Comparison of ENCODE assay signal across 8 cellular contexts in genomic region chr7:101138149-101138870, GRCh38. TPM values are rescaled to one million over a fixed set of nuclear protein-coding genes. Genes with fewer than 3 reads are reported as not detected.
DNase-seq lines count a peak whose midpoint lies in the region; ATAC-seq and TF ChIP-seq lines count a peak whose summit lies in the region.

No MANE protein-coding gene starts in this region.

- TF ChIP-seq CTCF in chondrocyte (IDR thresholded peaks at IDR 0.05) (peak; percentile 93), lower leg skin (IDR thresholded peaks at IDR 0.05) (peak in 1 of 3 donors; percentile 89)

- peaks cover 40% of the 10 kb centered on the region for H3K36me3 Mint-ChIP-seq in chondrocyte (ENCODE audit: low read depth)

- DNase-seq in GDM1 (lab: John Stamatoyannopoulos, UW) (peak; percentile 78), NCI-H2171 (lab: John Stamatoyannopoulos, UW) (peak; percentile 14), chondrocyte (ENCODE audit: low spot score) (no peak), lower leg skin (ENCODE audit: low spot score in 2 of 2) (peak; percentile 94 to 95), cortex of kidney (lab: John Stamatoyannopoulos, UW) (no peak)
- DNase-seq in activated CD4-positive, CD25-positive, alpha-beta regulatory T cell treated with anti-CD3 and anti-CD28 coated beads, Interleukin-2, amount 50 U/mL, for 72 hours, result peak; percentile 72
- peak; percentile 77 for DNase-seq in stimulated activated CD8-positive, alpha-beta memory T cell treated with anti-CD3 and anti-CD28 coated beads, Interleukin-12 subunit alpha, Interleukin-12 subunit beta, amount 100 ng/mL, for 1 hour (ENCODE audit: low read depth)

- H3K27me3 Mint-ChIP-seq in chondrocyte (ENCODE audit: low read depth), result no peaks in the 10 kb centered on the region

- ATAC-seq in HG02678 (IDR thresholded peaks at IDR 0.05; ENCODE audit: unreplicated experiment), result peak; percentile 74

- intact Hi-C loops in lower leg skin (cut with DNase I; ENCODE audit: low total_unique reads), result no loop called here

- no peaks in the 10 kb centered on the region for H3K9me3 Mint-ChIP-seq in chondrocyte (ENCODE audit: low read depth)

- H3K27ac Mint-ChIP-seq in chondrocyte (ENCODE audit: unreplicated experiment), result peak overlapping the region; percentile 99

- H3K4me3 Mint-ChIP-seq in chondrocyte (ENCODE audit: unreplicated experiment), result peak overlapping the region; percentile 43

- no peak overlapping the region for H3K4me3 ChIP-seq in lower leg skin (ENCODE audit: low read depth, poor library complexity, severe bottlenecking)

- no peak for TF ChIP-seq POLR2A in lower leg skin (IDR thresholded peaks at IDR 0.05)

- WGBS in lower leg skin, 2 donors, result 14 to 15% methylated on average over 17 of the region's 17 CpGs

- peaks cover 63% of the 10 kb centered on the region for H3K4me1 Mint-ChIP-seq in chondrocyte (ENCODE audit: low read depth)

RNA-seq across cellular contexts. Expression of gene SERPINE1, which starts 11.4 kb away (rescaled TPM):
- total RNA-seq in chondrocyte (794 to 1,203 TPM (median 1,180 TPM) in 3 replicates), lower leg skin (1 to 10 TPM; 4.8 to 9.4 (median 8.9) TPM)

RNA-seq across cellular contexts. Expression of gene AP1S1, which starts 16.0 kb away (rescaled TPM):
- total RNA-seq in chondrocyte (55.9 to 60.5 TPM (median 60.4 TPM) in 3 replicates), lower leg skin (10 to 100 TPM; 52.9 to 81.2 (median 61.2) TPM)

RNA-seq across cellular contexts. Expression of gene VGF, which starts 27.1 kb away (rescaled TPM):
- total RNA-seq in chondrocyte, result 0.22 to 0.26 TPM in 2 of 3 replicates, not detected in the other
- total RNA-seq in lower leg skin, result 1 to 10 TPM in 2 of 4 donors, under 1 TPM in 1, not detected in 1; 0.91 to 6.3 (median 2.5) TPM

RNA-seq across cellular contexts. Expression of gene NAT16, which starts 41.8 kb away (rescaled TPM):
- total RNA-seq in chondrocyte (not detected in 3 replicates), lower leg skin (not detected)

RNA-seq across cellular contexts. Expression of gene TRIM56, which starts 53.0 kb away (rescaled TPM):
- total RNA-seq in chondrocyte (26.1 to 35.7 TPM (median 30.4 TPM) in 3 replicates), lower leg skin (10 to 100 TPM; 13.9 to 22.2 (median 17.3) TPM)

Comparison
In these comparisons a context has a peak if more than half of its experiments do, and no peak if none do; other contexts are left out.
1. DNase-seq: peak in GDM1 (single experiment), NCI-H2171 (single experiment), activated CD4-positive, CD25-positive, alpha-beta regulatory T cell treated with anti-CD3 and anti-CD28 coated beads, Interleukin-2, amount 50 U/mL, for 72 hours (single experiment), lower leg skin (2 of 2) and stimulated activated CD8-positive, alpha-beta memory T cell treated with anti-CD3 and anti-CD28 coated beads, Interleukin-12 subunit alpha, Interleukin-12 subunit beta, amount 100 ng/mL, for 1 hour (single experiment); none in chondrocyte (single experiment) and cortex of kidney (single experiment).
2. RNA of gene SERPINE1, which starts 11.4 kb away (total RNA-seq): 794 to 1,203 TPM in chondrocyte; 4.8 to 9.4 TPM in lower leg skin; every median in the first group is over 10 times any median in the second.